Comparison of ENCODE assay signal across 15 cellular contexts in genomic region chr3:187920871-187921270, GRCh38.
DNase-seq lines count a peak whose midpoint lies in the region; ATAC-seq and TF ChIP-seq lines count a peak whose summit lies in the region.
"Had no signal": no experiment of that assay in that cellular context is flagged by ENCODE, and none has a peak within 500 bp of the region (broad histone marks: within the 10 kb centered on the region; RNA-seq: fewer than 3 reads in every experiment).

No MANE protein-coding gene starts in this region.

- H3K27ac ChIP-seq in mesenchymal stem cell (ENCODE audit: low read length, poor library complexity, severe bottlenecking) (no peak overlapping the region), PC-9 (no peak overlapping the region), mammary epithelial cell (ENCODE audit: insufficient read depth, low read depth, low read length) (no peak overlapping the region)
- H3K27ac ChIP-seq: 22Rv1 had no signal

- no peak for TF ChIP-seq CTCF in PC-9 (conservative IDR thresholded peaks at IDR 0.05)
- TF ChIP-seq CTCF in mammary epithelial cell (conservative IDR thresholded peaks at IDR 0.05 in 1 of 2, IDR thresholded peaks at IDR 0.05 in 1 of 2; ENCODE audit: extremely low read depth in 1 of 2, insufficient read depth in 1 of 2, low read depth in 1 of 2, low read length in 2 of 2): no peak

- H4K8ac ChIP-seq in mesenchymal stem cell (ENCODE audit: low read length): no peak overlapping the region

- H3K27me3 ChIP-seq in adipocyte (replicated peaks; ENCODE audit: control insufficient read depth, insufficient read depth, low read length): no peaks in the 10 kb centered on the region
- H3K27me3 ChIP-seq in mesenchymal stem cell (ENCODE audit: control insufficient read depth in 1 of 2, insufficient read depth in 1 of 2, low read length in 2 of 2): no peaks in the 10 kb centered on the region
- H3K27me3 ChIP-seq in PC-9 (ENCODE audit: insufficient read depth, low read depth): no peaks in the 10 kb centered on the region
- H3K27me3 ChIP-seq in mammary epithelial cell (ENCODE audit: insufficient read depth, low read length): no peaks in the 10 kb centered on the region
- H3K27me3 ChIP-seq: MG63 had no signal

- H2AK5ac ChIP-seq in mesenchymal stem cell (ENCODE audit: low read length, severe bottlenecking): no peak overlapping the region

- no peak for DNase-seq in T-helper 1 cell
- DNase-seq in GM04503 (ENCODE audit: low read depth): peak; percentile 19
- peak; percentile 25 for DNase-seq in adipocyte (ENCODE audit: low read depth)
- DNase-seq in mesenchymal stem cell: peak; percentile 63
- no peak for DNase-seq in PC-9
- DNase-seq in mammary epithelial cell: no peak
- DNase-seq: Caco-2; effector CD8-positive, alpha-beta T cell; HFFc6; MG63; NCI-H2107 had no signal

- H3K79me2 ChIP-seq in PC-9 (ENCODE audit: low read depth) (no peaks in the 10 kb centered on the region), mammary epithelial cell (ENCODE audit: insufficient read depth, low read length) (no peaks in the 10 kb centered on the region)

- H3K4me2 ChIP-seq in mesenchymal stem cell (ENCODE audit: low read length, poor library complexity, severe bottlenecking) (no peak overlapping the region), PC-9 (no peak overlapping the region), mammary epithelial cell (ENCODE audit: insufficient read depth, low read depth, low read length) (no peak overlapping the region)

- no peak overlapping the region for H2BK12ac ChIP-seq in mesenchymal stem cell (ENCODE audit: low read length in 2 of 2)

- H3K79me1 ChIP-seq in mesenchymal stem cell (replicated peaks; ENCODE audit: low read length, poor library complexity, severe bottlenecking): no peaks in the 10 kb centered on the region

- no peak overlapping the region for H3K4me3 Mint-ChIP-seq in T-helper 1 cell treated with Interleukin-12 subunit alpha and Interleukin-12 subunit beta and Interleukin-4 antibody, amounts not matched to agents 30 μg/mL and 1 μg/mL, for 36 hours
- H3K4me3 Mint-ChIP-seq: HFFc6 had no signal

- H3K4ac ChIP-seq in mesenchymal stem cell (ENCODE audit: low read depth in 1 of 2, low read length in 2 of 2): no peak overlapping the region

- 57% methylated on average over 6 of the region's 6 CpGs for WGBS in mesenchymal stem cell
- WGBS in mammary epithelial cell (ENCODE audit: low coverage, missing lambda C conversion rate): 99% methylated on average over 6 of the region's 6 CpGs

- H2BK5ac ChIP-seq in mesenchymal stem cell (ENCODE audit: low read depth, low read length, poor library complexity, severe bottlenecking): no peak overlapping the region

- dilution Hi-C loops in mammary epithelial cell (cut with HindIII; ENCODE audit: low sequenced_read_pairs): no loop called here

- H3K9me3 Mint-ChIP-seq in T-helper 1 cell treated with Interleukin-12 subunit alpha and Interleukin-12 subunit beta and Interleukin-4 antibody, amounts not matched to agents 30 μg/mL and 1 μg/mL, for 36 hours: peaks cover 26% of the 10 kb centered on the region

- peaks cover 7% of the 10 kb centered on the region for H3K27me3 Mint-ChIP-seq in T-helper 1 cell treated with Interleukin-12 subunit alpha and Interleukin-12 subunit beta and Interleukin-4 antibody, amounts not matched to agents 30 μg/mL and 1 μg/mL, for 36 hours (ENCODE audit: low read depth)

- H3K4me3 ChIP-seq in adipocyte (ENCODE audit: low read length) (no peak overlapping the region), mesenchymal stem cell (ENCODE audit: insufficient read depth in 1 of 2, low read depth in 1 of 2, low read length in 2 of 2) (no peak overlapping the region), PC-9 (no peak overlapping the region), mammary epithelial cell (replicated peaks in 1 of 3; ENCODE audit: insufficient read depth in 1 of 3, low read depth in 2 of 3, low read length in 3 of 3) (no peak overlapping the region)
- H3K4me3 ChIP-seq: MG63 had no signal

- H2AFZ ChIP-seq in mesenchymal stem cell (ENCODE audit: low read depth, low read length) (no peak overlapping the region), PC-9 (no peak overlapping the region), mammary epithelial cell (ENCODE audit: low read depth, low read length) (no peak overlapping the region)

- H3K9me2 ChIP-seq in PC-9 (ENCODE audit: insufficient read depth): no peaks in the 10 kb centered on the region

- in situ Hi-C loops in mammary epithelial cell (cut with MboI; ENCODE audit: low sequenced_read_pairs in 2 of 2): no loop called here

- peaks cover 17% of the 10 kb centered on the region for H3K36me3 Mint-ChIP-seq in T-helper 1 cell treated with Interleukin-12 subunit alpha and Interleukin-12 subunit beta and Interleukin-4 antibody, amounts not matched to agents 30 μg/mL and 1 μg/mL, for 36 hours (ENCODE audit: low read depth)

- peaks cover 30% of the 10 kb centered on the region; the same call in 1 of the 2 replicates for H3F3A ChIP-seq in PC-9 (ENCODE audit: insufficient read depth, low read depth)

- H3K4me1 ChIP-seq in adipocyte (ENCODE audit: control insufficient read depth, insufficient read depth, low read length) (peaks cover 14% of the 10 kb centered on the region), mesenchymal stem cell (ENCODE audit: control insufficient read depth, insufficient read depth, low read depth, low read length) (peaks cover 1% of the 10 kb centered on the region), PC-9 (replicated peaks; ENCODE audit: insufficient read depth) (peaks cover 76% of the 10 kb centered on the region), mammary epithelial cell (ENCODE audit: insufficient read depth, low read length) (peaks cover 5% of the 10 kb centered on the region)
- H3K4me1 ChIP-seq: Caco-2 had no signal

- H3K27ac Mint-ChIP-seq in T-helper 1 cell treated with Interleukin-12 subunit alpha and Interleukin-12 subunit beta and Interleukin-4 antibody, amounts not matched to agents 30 μg/mL and 1 μg/mL, for 36 hours: peak overlapping the region; percentile 47
- H3K27ac Mint-ChIP-seq: HFFc6 had no signal

- H4K91ac ChIP-seq in mesenchymal stem cell (ENCODE audit: low read length): no peak overlapping the region

- CTCF ChIA-PET in PC-9 (lab: Charles Lee) (no interaction called here), mammary epithelial cell (lab: Charles Lee; ENCODE audit: low non-redundant PET) (no interaction called here)

- no peak overlapping the region for H3K14ac ChIP-seq in mesenchymal stem cell (ENCODE audit: low read length in 2 of 2)

- H3K4me1 Mint-ChIP-seq in T-helper 1 cell treated with Interleukin-12 subunit alpha and Interleukin-12 subunit beta and Interleukin-4 antibody, amounts not matched to agents 30 μg/mL and 1 μg/mL, for 36 hours (ENCODE audit: low read depth): peaks cover 55% of the 10 kb centered on the region

- no peak overlapping the region for H2BK15ac ChIP-seq in mesenchymal stem cell (ENCODE audit: low read depth, poor library complexity, severe bottlenecking)

- intact Hi-C loops in PC-9 (cut with micrococcal nuclease; ENCODE audit: unreplicated experiment): no loop called here
- intact Hi-C loops in mammary epithelial cell (cut with micrococcal nuclease): no loop called here

- H3K23ac ChIP-seq in mesenchymal stem cell (ENCODE audit: low read length in 2 of 2): no peak overlapping the region

- H3K9me3 ChIP-seq in adipocyte (ENCODE audit: control insufficient read depth, low read length) (peaks cover 15% of the 10 kb centered on the region), mesenchymal stem cell (ENCODE audit: control insufficient read depth, low read length) (peaks cover 13% of the 10 kb centered on the region), PC-9 (ENCODE audit: insufficient read depth, low read depth) (peaks cover 25% of the 10 kb centered on the region), mammary epithelial cell (replicated peaks; ENCODE audit: insufficient read depth, low read length) (peaks cover 7% of the 10 kb centered on the region)
- H3K9me3 ChIP-seq: Caco-2 had no signal

- BruUV-seq in PC-9 (replicated peaks; lab: Mats Ljungman, UMichigan) (no TSS peak), mammary epithelial cell (replicated peaks; lab: Mats Ljungman, UMichigan) (no TSS peak)

- no peak overlapping the region for H3K9ac ChIP-seq in adipocyte (ENCODE audit: low read length)
- no peak overlapping the region for H3K9ac ChIP-seq in mesenchymal stem cell (ENCODE audit: low read length)
- H3K9ac ChIP-seq in mammary epithelial cell (ENCODE audit: insufficient read depth, low read length): no peak overlapping the region

- POLR2A ChIA-PET in PC-9 (lab: Charles Lee; ENCODE audit: unreplicated experiment): interaction anchor here (0.6 kb wide), 1 partner anchor 232 kb away, joined by 5 read pairs; no protein-coding TSS in a partner anchor

- H4K20me1 ChIP-seq in PC-9 (ENCODE audit: insufficient read depth): no peaks in the 10 kb centered on the region
- H4K20me1 ChIP-seq in mammary epithelial cell (ENCODE audit: insufficient read depth, low read length): no peaks in the 10 kb centered on the region

- no peak for ATAC-seq in HG03108 (IDR thresholded peaks at IDR 0.05; ENCODE audit: unreplicated experiment)
- ATAC-seq: left lobe of liver had no signal

- no peak overlapping the region for H3K18ac ChIP-seq in mesenchymal stem cell (ENCODE audit: low read depth in 1 of 2, low read length in 2 of 2)

- no peak overlapping the region for H2BK120ac ChIP-seq in mesenchymal stem cell (ENCODE audit: low read depth, low read length)

- H3K36me3 ChIP-seq in adipocyte (ENCODE audit: control insufficient read depth, insufficient read depth, low read length, severe bottlenecking): no peaks in the 10 kb centered on the region
- no peaks in the 10 kb centered on the region for H3K36me3 ChIP-seq in mesenchymal stem cell (ENCODE audit: control insufficient read depth in 1 of 2, insufficient read depth in 2 of 2, low read depth in 1 of 2, low read length in 2 of 2)
- 0 out of 2 replicates have a peak, but pooled peaks cover 7% of the 10 kb centered on the region for H3K36me3 ChIP-seq in PC-9 (ENCODE audit: low read depth)
- H3K36me3 ChIP-seq in mammary epithelial cell (ENCODE audit: insufficient read depth, low read length): no peaks in the 10 kb centered on the region
- H3K36me3 ChIP-seq: MG63 had no signal

Comparison
In these comparisons a context has a peak if more than half of its experiments do, and no peak if none do; other contexts are left out.
1. DNase-seq: peak in GM04503 (single experiment), adipocyte (single experiment) and mesenchymal stem cell (single experiment); none in T-helper 1 cell (0 of 5), PC-9 (0 of 2) and mammary epithelial cell (single experiment).